ENCODE assay signal across 1 cellular context in genomic region chr6:42879372-42880239, GRCh38.
TF ChIP-seq lines count a peak whose summit lies in the region.

Gene RPL7L1, plus strand, starts transcription at chr6:42879616. Its CDS starts 295 bp downstream, at chr6:42879911.

TF ChIP-seq in K562, 482 proteins besides CTCF, POLR2A, EP300 and RAD21 (continued from another document and continues in another):
- TF ChIP-seq ZBTB40 (IDR thresholded peaks at IDR 0.05): peak; percentile 93
- TF ChIP-seq ZBTB40 (CRISPR knock-in tag; IDR thresholded peaks at IDR 0.05): no peak
- TF ChIP-seq ZNF785 (CRISPR knock-in tag; IDR thresholded peaks at IDR 0.05): no peak
- TF ChIP-seq TSC22D4 (tag; IDR thresholded peaks at IDR 0.05): no peak
- no peak for TF ChIP-seq REST (CRISPR knock-in tag; IDR thresholded peaks at IDR 0.05; ENCODE audit: low read depth)
- no peak for TF ChIP-seq ZNF551 (CRISPR knock-in tag; IDR thresholded peaks at IDR 0.05)
- no peak for TF ChIP-seq CHD4 (IDR thresholded peaks at IDR 0.05; ENCODE audit: insufficient read depth, insufficient replicate concordance, low read depth, low read length, poor library complexity, severe bottlenecking)
- TF ChIP-seq HNRNPL (IDR thresholded peaks at IDR 0.05; ENCODE audit: low read depth, low read length): no peak
- TF ChIP-seq NR0B1 (IDR thresholded peaks at IDR 0.05; ENCODE audit: partially characterized antibody): no peak
- TF ChIP-seq TCF15 (CRISPR knock-in tag; IDR thresholded peaks at IDR 0.05): no peak
- TF ChIP-seq ETS2 (tag; IDR thresholded peaks at IDR 0.05; ENCODE audit: borderline replicate concordance, poor library complexity, severe bottlenecking): no peak
- TF ChIP-seq ZBTB26 (CRISPR knock-in tag; IDR thresholded peaks at IDR 0.05): no peak; the same call in 1 of the 2 replicates
- TF ChIP-seq RBM22 (IDR thresholded peaks at IDR 0.05; ENCODE audit: low read depth, low read length, poor library complexity, severe bottlenecking): peak; percentile 22
- peak; percentile 75 for TF ChIP-seq NBN (IDR thresholded peaks at IDR 0.05; ENCODE audit: low read depth)
- peak; percentile 68 for TF ChIP-seq ARNT (IDR thresholded peaks at IDR 0.05)
- peak; percentile 35; the same call in 1 of the 2 replicates for TF ChIP-seq KLF6 (CRISPR knock-in tag; IDR thresholded peaks at IDR 0.05; ENCODE audit: borderline replicate concordance)
- TF ChIP-seq POLR2G (IDR thresholded peaks at IDR 0.05; ENCODE audit: low read depth, low read length): peak; percentile 92
- peak; percentile 64 for TF ChIP-seq SAP30 (IDR thresholded peaks at IDR 0.05; ENCODE audit: borderline replicate concordance, insufficient read depth, low read depth, low read length, poor library complexity, severe bottlenecking)
- TF ChIP-seq KHSRP (IDR thresholded peaks at IDR 0.05): no peak
- peak; percentile 11; the same call in 1 of the 2 replicates for TF ChIP-seq SMARCE1 (IDR thresholded peaks at IDR 0.05)
- peak; percentile 76; the same call in 1 of the 2 replicates for TF ChIP-seq KAT8 (IDR thresholded peaks at IDR 0.05; ENCODE audit: low read depth)
- TF ChIP-seq ZNF584 (CRISPR knock-in tag; IDR thresholded peaks at IDR 0.05; ENCODE audit: low read depth): no peak
- TF ChIP-seq NCOA1 (IDR thresholded peaks at IDR 0.05; ENCODE audit: low read depth): peak; percentile 20; the same call in 1 of the 2 replicates
- TF ChIP-seq FOXA3 (CRISPR knock-in tag; conservative IDR thresholded peaks at IDR 0.05 in 1 of 2, IDR thresholded peaks at IDR 0.05 in 1 of 2): peak; percentile 91 to 94
- peak; percentile 40; the same call in 1 of the 2 replicates for TF ChIP-seq PHF21A (IDR thresholded peaks at IDR 0.05; ENCODE audit: borderline replicate concordance, low read depth)
- TF ChIP-seq ID3 (CRISPR knock-in tag; IDR thresholded peaks at IDR 0.05): no peak
- peak; percentile 74 for TF ChIP-seq ID3 (tag; IDR thresholded peaks at IDR 0.05)
- no peak; the same call in 1 of the 2 replicates for TF ChIP-seq ZNF175 (CRISPR knock-in tag; IDR thresholded peaks at IDR 0.05; ENCODE audit: low read depth)
- peak; percentile 44 for TF ChIP-seq TRIM28 (IDR thresholded peaks at IDR 0.05)
- TF ChIP-seq FOXK1 (CRISPR knock-in tag; IDR thresholded peaks at IDR 0.05; ENCODE audit: borderline replicate concordance): peak; percentile 96
- peak; percentile 71 for TF ChIP-seq ZBTB43 (CRISPR knock-in tag; IDR thresholded peaks at IDR 0.05)
- TF ChIP-seq ZNF77 (CRISPR knock-in tag; IDR thresholded peaks at IDR 0.05): no peak
- no peak for TF ChIP-seq PTTG1 (tag; IDR thresholded peaks at IDR 0.05; ENCODE audit: low read depth)
- peak; percentile 92 for TF ChIP-seq ZFX (CRISPR knock-in tag; IDR thresholded peaks at IDR 0.05)
- no peak for TF ChIP-seq ZNF282 (CRISPR knock-in tag; IDR thresholded peaks at IDR 0.05)
- TF ChIP-seq RREB1 (CRISPR knock-in tag; IDR thresholded peaks at IDR 0.05): no peak
- no peak for TF ChIP-seq TEAD2 (tag; IDR thresholded peaks at IDR 0.05)
